Comparison of ENCODE assay signal across 1 cellular context in the genomic region with DNA sequence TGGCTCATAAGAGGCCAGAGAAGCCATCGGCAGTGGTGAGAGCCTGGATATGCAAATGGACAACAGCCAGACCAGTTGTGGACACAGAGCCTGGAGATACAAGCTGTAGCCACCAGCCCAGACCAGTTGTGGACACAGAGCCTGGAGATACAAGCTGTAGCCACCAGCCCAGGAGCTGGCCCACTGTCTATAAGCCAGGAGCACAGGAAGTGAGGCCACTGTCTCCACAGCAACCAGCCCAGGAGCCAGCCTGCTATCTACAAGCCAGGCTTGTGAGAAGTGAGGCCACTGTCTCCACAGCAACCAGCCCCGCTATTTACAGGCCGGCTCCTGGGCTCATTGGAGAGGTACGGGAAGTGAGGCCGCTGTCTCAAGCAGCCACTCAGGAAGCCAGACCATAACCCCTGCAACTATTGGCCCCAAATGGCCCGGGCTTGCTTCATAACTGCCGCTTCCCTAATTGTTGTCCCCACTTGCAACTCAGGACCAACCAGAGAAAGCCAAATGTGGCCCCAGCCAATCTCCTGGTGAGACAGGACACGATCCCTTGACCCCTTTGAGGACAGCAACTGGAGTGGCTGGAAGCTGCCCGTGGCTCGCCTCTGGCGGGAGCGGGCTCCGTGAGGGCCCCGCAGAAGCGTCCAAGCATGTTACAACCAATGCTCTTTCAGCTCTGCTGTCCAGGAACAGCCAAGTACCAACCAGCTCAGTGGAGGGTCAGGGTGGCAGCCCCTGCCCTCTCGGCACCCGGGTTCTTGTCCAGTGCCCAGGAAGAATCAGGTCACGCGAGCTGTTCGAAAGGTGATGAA.
A peak's percentile ranks its signal among the peaks of the same experiment; 100 is the strongest.
TF ChIP-seq lines count a peak whose summit lies in the region.

No MANE protein-coding gene starts in this region.

TF ChIP-seq in HepG2, 621 proteins besides CTCF, POLR2A, EP300 and RAD21 (continued from another document and continues in another):
- no peak for TF ChIP-seq NR3C1 (CRISPR knock-in tag; IDR thresholded peaks at IDR 0.05)
- no peak for TF ChIP-seq NFIB (CRISPR knock-in tag; IDR thresholded peaks at IDR 0.05; ENCODE audit: borderline replicate concordance)
- TF ChIP-seq, protein P1, sequence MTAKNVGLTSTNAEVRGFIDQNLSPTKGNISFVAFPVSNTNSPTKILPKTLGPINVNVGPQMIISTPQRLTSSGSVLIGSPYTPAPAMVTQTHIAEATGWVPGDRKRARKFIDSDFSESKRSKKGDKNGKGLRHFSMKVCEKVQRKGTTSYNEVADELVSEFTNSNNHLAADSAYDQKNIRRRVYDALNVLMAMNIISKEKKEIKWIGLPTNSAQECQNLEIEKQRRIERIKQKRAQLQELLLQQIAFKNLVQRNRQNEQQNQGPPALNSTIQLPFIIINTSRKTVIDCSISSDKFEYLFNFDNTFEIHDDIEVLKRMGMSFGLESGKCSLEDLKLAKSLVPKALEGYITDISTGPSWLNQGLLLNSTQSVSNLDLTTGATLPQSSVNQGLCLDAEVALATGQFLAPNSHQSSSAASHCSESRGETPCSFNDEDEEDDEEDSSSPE (CRISPR knock-in tag; IDR thresholded peaks at IDR 0.05) = 0 out of 2 replicates have a peak, but pooled peaks have one; percentile 18
- TF ChIP-seq TP53 (CRISPR knock-in tag; conservative IDR thresholded peaks at IDR 0.05) = no peak
- TF ChIP-seq NR2F2 (IDR thresholded peaks at IDR 0.05; ENCODE audit: borderline replicate concordance, low read depth) = no peak
- no peak for TF ChIP-seq SP5 (CRISPR knock-in tag; IDR thresholded peaks at IDR 0.05; ENCODE audit: borderline replicate concordance, low read depth)
- TF ChIP-seq, protein P2, sequence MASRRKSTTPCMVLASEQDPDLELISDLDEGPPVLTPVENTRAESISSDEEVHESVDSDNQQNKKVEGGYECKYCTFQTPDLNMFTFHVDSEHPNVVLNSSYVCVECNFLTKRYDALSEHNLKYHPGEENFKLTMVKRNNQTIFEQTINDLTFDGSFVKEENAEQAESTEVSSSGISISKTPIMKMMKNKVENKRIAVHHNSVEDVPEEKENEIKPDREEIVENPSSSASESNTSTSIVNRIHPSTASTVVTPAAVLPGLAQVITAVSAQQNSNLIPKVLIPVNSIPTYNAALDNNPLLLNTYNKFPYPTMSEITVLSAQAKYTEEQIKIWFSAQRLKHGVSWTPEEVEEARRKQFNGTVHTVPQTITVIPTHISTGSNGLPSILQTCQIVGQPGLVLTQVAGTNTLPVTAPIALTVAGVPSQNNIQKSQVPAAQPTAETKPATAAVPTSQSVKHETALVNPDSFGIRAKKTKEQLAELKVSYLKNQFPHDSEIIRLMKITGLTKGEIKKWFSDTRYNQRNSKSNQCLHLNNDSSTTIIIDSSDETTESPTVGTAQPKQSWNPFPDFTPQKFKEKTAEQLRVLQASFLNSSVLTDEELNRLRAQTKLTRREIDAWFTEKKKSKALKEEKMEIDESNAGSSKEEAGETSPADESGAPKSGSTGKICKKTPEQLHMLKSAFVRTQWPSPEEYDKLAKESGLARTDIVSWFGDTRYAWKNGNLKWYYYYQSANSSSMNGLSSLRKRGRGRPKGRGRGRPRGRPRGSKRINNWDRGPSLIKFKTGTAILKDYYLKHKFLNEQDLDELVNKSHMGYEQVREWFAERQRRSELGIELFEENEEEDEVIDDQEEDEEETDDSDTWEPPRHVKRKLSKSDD (CRISPR knock-in tag; IDR thresholded peaks at IDR 0.05; ENCODE audit: low read depth) = no peak
- no peak for TF ChIP-seq ZNF33B (CRISPR knock-in tag; IDR thresholded peaks at IDR 0.05)
- TF ChIP-seq SIN3A (IDR thresholded peaks at IDR 0.05; ENCODE audit: borderline replicate concordance, low read depth, low read length) = peak; percentile 42; the same call in 1 of the 2 replicates
- no peak for TF ChIP-seq HNRNPL (IDR thresholded peaks at IDR 0.05; ENCODE audit: low read depth, low read length)
- TF ChIP-seq SALL2 (CRISPR knock-in tag; IDR thresholded peaks at IDR 0.05) = no peak
- TF ChIP-seq, protein P3, sequence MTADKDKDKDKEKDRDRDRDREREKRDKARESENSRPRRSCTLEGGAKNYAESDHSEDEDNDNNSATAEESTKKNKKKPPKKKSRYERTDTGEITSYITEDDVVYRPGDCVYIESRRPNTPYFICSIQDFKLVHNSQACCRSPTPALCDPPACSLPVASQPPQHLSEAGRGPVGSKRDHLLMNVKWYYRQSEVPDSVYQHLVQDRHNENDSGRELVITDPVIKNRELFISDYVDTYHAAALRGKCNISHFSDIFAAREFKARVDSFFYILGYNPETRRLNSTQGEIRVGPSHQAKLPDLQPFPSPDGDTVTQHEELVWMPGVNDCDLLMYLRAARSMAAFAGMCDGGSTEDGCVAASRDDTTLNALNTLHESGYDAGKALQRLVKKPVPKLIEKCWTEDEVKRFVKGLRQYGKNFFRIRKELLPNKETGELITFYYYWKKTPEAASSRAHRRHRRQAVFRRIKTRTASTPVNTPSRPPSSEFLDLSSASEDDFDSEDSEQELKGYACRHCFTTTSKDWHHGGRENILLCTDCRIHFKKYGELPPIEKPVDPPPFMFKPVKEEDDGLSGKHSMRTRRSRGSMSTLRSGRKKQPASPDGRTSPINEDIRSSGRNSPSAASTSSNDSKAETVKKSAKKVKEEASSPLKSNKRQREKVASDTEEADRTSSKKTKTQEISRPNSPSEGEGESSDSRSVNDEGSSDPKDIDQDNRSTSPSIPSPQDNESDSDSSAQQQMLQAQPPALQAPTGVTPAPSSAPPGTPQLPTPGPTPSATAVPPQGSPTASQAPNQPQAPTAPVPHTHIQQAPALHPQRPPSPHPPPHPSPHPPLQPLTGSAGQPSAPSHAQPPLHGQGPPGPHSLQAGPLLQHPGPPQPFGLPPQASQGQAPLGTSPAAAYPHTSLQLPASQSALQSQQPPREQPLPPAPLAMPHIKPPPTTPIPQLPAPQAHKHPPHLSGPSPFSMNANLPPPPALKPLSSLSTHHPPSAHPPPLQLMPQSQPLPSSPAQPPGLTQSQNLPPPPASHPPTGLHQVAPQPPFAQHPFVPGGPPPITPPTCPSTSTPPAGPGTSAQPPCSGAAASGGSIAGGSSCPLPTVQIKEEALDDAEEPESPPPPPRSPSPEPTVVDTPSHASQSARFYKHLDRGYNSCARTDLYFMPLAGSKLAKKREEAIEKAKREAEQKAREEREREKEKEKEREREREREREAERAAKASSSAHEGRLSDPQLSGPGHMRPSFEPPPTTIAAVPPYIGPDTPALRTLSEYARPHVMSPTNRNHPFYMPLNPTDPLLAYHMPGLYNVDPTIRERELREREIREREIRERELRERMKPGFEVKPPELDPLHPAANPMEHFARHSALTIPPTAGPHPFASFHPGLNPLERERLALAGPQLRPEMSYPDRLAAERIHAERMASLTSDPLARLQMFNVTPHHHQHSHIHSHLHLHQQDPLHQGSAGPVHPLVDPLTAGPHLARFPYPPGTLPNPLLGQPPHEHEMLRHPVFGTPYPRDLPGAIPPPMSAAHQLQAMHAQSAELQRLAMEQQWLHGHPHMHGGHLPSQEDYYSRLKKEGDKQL (CRISPR knock-in tag; IDR thresholded peaks at IDR 0.05; ENCODE audit: low read depth) = no peak
- peak; percentile 15; the same call in 1 of the 2 replicates for TF ChIP-seq KDM2A (CRISPR knock-in tag; IDR thresholded peaks at IDR 0.05; ENCODE audit: borderline replicate concordance, low read depth)
- TF ChIP-seq FIP1L1 (IDR thresholded peaks at IDR 0.05; ENCODE audit: borderline replicate concordance, insufficient read depth, low read depth, low read length) = no peak
- TF ChIP-seq FOXA1 (IDR thresholded peaks at IDR 0.05) = no peak
- peak; percentile 24; the same call in 1 of the 2 replicates for TF ChIP-seq FOXA1 (CRISPR knock-in tag; IDR thresholded peaks at IDR 0.05)
- no peak for TF ChIP-seq JARID2 (CRISPR knock-in tag; IDR thresholded peaks at IDR 0.05; ENCODE audit: insufficient replicate concordance)
- no peak for TF ChIP-seq GFI1 (CRISPR knock-in tag; IDR thresholded peaks at IDR 0.05; ENCODE audit: borderline replicate concordance)
- 0 out of 2 replicates have a peak, but pooled peaks have one; percentile 9 for TF ChIP-seq HOXA3 (CRISPR knock-in tag; IDR thresholded peaks at IDR 0.05)
- TF ChIP-seq ZNF501 (CRISPR knock-in tag; IDR thresholded peaks at IDR 0.05) = peak; percentile 60; the same call in 1 of the 2 replicates
- TF ChIP-seq, protein P4, sequence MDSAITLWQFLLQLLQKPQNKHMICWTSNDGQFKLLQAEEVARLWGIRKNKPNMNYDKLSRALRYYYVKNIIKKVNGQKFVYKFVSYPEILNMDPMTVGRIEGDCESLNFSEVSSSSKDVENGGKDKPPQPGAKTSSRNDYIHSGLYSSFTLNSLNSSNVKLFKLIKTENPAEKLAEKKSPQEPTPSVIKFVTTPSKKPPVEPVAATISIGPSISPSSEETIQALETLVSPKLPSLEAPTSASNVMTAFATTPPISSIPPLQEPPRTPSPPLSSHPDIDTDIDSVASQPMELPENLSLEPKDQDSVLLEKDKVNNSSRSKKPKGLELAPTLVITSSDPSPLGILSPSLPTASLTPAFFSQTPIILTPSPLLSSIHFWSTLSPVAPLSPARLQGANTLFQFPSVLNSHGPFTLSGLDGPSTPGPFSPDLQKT (CRISPR knock-in tag; IDR thresholded peaks at IDR 0.05; ENCODE audit: borderline replicate concordance) = no peak
- TF ChIP-seq CBX5 (CRISPR knock-in tag; IDR thresholded peaks at IDR 0.05; ENCODE audit: borderline replicate concordance) = no peak
- no peak for TF ChIP-seq PRPF4 (IDR thresholded peaks at IDR 0.05; ENCODE audit: low read depth, low read length, poor library complexity, severe bottlenecking)
- TF ChIP-seq, protein P5, sequence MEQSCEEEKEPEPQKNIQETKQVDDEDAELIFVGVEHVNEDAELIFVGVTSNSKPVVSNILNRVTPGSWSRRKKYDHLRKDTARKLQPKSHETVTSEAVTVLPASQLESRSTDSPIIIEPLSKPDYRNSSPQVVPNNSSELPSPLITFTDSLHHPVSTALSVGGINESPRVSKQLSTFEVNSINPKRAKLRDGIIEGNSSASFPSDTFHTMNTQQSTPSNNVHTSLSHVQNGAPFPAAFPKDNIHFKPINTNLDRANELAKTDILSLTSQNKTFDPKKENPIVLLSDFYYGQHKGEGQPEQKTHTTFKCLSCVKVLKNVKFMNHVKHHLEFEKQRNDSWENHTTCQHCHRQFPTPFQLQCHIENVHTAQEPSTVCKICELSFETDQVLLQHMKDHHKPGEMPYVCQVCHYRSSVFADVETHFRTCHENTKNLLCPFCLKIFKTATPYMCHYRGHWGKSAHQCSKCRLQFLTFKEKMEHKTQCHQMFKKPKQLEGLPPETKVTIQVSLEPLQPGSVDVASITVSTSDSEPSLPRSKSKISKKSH (CRISPR knock-in tag; IDR thresholded peaks at IDR 0.05; ENCODE audit: borderline replicate concordance) = no peak
- TF ChIP-seq CCAR2 (optimal IDR thresholded peaks at IDR 0.05; ENCODE audit: low read depth, low read length) = no peak
- TF ChIP-seq, protein P6, sequence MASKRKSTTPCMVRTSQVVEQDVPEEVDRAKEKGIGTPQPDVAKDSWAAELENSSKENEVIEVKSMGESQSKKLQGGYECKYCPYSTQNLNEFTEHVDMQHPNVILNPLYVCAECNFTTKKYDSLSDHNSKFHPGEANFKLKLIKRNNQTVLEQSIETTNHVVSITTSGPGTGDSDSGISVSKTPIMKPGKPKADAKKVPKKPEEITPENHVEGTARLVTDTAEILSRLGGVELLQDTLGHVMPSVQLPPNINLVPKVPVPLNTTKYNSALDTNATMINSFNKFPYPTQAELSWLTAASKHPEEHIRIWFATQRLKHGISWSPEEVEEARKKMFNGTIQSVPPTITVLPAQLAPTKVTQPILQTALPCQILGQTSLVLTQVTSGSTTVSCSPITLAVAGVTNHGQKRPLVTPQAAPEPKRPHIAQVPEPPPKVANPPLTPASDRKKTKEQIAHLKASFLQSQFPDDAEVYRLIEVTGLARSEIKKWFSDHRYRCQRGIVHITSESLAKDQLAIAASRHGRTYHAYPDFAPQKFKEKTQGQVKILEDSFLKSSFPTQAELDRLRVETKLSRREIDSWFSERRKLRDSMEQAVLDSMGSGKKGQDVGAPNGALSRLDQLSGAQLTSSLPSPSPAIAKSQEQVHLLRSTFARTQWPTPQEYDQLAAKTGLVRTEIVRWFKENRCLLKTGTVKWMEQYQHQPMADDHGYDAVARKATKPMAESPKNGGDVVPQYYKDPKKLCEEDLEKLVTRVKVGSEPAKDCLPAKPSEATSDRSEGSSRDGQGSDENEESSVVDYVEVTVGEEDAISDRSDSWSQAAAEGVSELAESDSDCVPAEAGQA (IDR thresholded peaks at IDR 0.05; ENCODE audit: low read depth) = no peak
- TF ChIP-seq, protein P6 (CRISPR knock-in tag; IDR thresholded peaks at IDR 0.05; ENCODE audit: borderline replicate concordance) = no peak
- no peak for TF ChIP-seq STAT5B (CRISPR knock-in tag; IDR thresholded peaks at IDR 0.05)
- no peak for TF ChIP-seq SOX6 (IDR thresholded peaks at IDR 0.05)
- no peak for TF ChIP-seq SOX6 (CRISPR knock-in tag; IDR thresholded peaks at IDR 0.05)
- TF ChIP-seq ZNF337 (CRISPR knock-in tag; IDR thresholded peaks at IDR 0.05; ENCODE audit: borderline replicate concordance, low read depth) = no peak
- TF ChIP-seq, protein P7, sequence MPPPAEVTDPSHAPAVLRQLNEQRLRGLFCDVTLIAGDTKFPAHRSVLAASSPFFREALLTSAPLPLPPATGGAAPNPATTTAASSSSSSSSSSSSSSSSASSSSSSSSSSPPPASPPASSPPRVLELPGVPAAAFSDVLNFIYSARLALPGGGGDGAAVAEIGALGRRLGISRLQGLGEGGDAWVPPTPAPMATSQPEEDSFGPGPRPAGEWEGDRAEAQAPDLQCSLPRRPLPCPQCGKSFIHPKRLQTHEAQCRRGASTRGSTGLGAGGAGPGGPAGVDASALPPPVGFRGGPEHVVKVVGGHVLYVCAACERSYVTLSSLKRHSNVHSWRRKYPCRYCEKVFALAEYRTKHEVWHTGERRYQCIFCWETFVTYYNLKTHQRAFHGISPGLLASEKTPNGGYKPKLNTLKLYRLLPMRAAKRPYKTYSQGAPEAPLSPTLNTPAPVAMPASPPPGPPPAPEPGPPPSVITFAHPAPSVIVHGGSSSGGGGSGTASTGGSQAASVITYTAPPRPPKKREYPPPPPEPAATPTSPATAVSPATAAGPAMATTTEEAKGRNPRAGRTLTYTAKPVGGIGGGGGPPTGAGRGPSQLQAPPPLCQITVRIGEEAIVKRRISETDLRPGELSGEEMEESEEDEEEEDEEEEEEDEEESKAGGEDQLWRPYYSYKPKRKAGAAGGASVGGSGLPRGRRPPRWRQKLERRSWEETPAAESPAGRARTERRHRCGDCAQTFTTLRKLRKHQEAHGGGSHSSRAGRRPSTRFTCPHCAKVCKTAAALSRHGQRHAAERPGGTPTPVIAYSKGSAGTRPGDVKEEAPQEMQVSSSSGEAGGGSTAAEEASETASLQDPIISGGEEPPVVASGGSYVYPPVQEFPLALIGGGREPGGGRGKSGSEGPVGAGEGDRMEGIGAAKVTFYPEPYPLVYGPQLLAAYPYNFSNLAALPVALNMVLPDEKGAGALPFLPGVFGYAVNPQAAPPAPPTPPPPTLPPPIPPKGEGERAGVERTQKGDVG (CRISPR knock-in tag; IDR thresholded peaks at IDR 0.05; ENCODE audit: borderline replicate concordance) = no peak
